In the genomic region with DNA sequence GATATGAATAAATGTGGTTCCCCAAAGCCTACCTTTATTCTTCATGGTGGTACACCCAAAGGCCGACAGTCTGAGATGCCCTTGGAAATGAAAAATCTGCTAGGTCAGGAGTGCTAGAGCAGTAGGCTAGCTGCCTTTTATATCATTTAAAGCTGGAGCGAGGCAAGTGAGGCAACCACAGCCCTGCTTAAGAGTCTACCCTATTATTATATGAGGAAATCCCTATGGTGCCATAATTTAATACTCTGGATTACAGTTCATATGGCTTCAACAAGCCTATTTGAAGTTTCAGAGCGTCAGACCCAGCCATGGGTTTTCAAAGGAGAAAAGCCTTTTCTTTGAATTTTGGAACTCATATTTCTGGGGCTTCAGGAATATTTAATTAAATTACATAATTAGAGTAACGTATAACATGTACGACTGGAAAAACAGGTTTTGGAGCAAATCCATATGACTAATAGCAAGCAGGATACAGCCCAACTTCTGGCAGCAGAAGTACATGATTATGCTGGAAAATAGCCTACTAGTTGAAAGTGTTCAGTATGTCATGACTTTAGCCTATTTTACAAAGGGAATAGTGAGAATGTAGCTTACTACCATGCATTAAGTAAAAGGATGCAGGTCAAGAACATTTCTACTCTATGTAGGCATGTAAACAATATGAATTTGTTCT, we compare ENCODE assay signal across 1 cellular context.
TF ChIP-seq lines count a peak whose summit lies in the region.

No MANE protein-coding gene starts in this region.

TF ChIP-seq in IMR-90, 13 proteins besides CTCF, POLR2A, EP300 and RAD21:
- TF ChIP-seq NFE2L2 (IDR thresholded peaks at IDR 0.05; ENCODE audit: low read depth, low read length) (no peak), CHD1 (IDR thresholded peaks at IDR 0.05; ENCODE audit: low read depth, low read length) (no peak)
